Comparison of ENCODE assay signal across 11 cellular contexts in genomic region chrX:103441878-103442535, GRCh38.
"Had no signal": no experiment of that assay in that cellular context is flagged by ENCODE, and none has a peak within 500 bp of the region (broad histone marks: within the 10 kb centered on the region; RNA-seq: fewer than 3 reads in every experiment).

No MANE protein-coding gene starts in this region.

- H3K27me3 ChIP-seq: gastrocnemius medialis, tibial nerve had no signal

- H3K4me1 ChIP-seq: gastrocnemius medialis, tibial nerve had no signal

- H3K4me3 ChIP-seq: gastrocnemius medialis, tibial nerve had no signal

- DNase-seq: activated CD4-positive, alpha-beta memory T cell treated with anti-CD3 and anti-CD28 coated beads, Interleukin-2, amount 10 ng/mL, durations not matched to agents 7 days and 5 days; activated CD4-positive, CD25-positive, alpha-beta regulatory T cell treated with anti-CD3 and anti-CD28 coated beads, Interleukin-2, amount 50 U/mL, for 72 hours; activated gamma-delta T cell; activated T-cell treated with anti-CD3 and anti-CD28 coated beads, Interleukin-2, amount 50 U/mL, for 48 hours; amygdala; gastrocnemius medialis; left ventricle myocardium superior; retina; SW 1271 had no signal

- H2AFZ ChIP-seq: parathyroid adenoma had no signal

- H3K79me2 ChIP-seq: parathyroid adenoma had no signal

- H3K9me3 ChIP-seq: gastrocnemius medialis, tibial nerve had no signal

- H3K27ac ChIP-seq: gastrocnemius medialis, parathyroid adenoma, tibial nerve had no signal

- H3K9ac ChIP-seq: parathyroid adenoma had no signal

- H3K36me3 ChIP-seq: gastrocnemius medialis, tibial nerve had no signal
